In genomic region chr10:69216577-69217118, GRCh38 we compare ENCODE assay signal across 21 cellular contexts. TPM values are rescaled to one million over a fixed set of nuclear protein-coding genes. Genes with fewer than 3 reads are reported as not detected.
DNase-seq lines count a peak whose midpoint lies in the region; FAIRE-seq and TF ChIP-seq lines count a peak whose summit lies in the region.
"Had no signal": no experiment of that assay in that cellular context is flagged by ENCODE, and none has a peak within 500 bp of the region (broad histone marks: within the 10 kb centered on the region; RNA-seq: fewer than 3 reads in every experiment).

No MANE protein-coding gene starts in this region.

- no peaks in the 10 kb centered on the region for H3K27me3 Mint-ChIP-seq in MCF 10A (ENCODE audit: insufficient read depth, unreplicated experiment)

- H3K4me2 ChIP-seq in keratinocyte (ENCODE audit: control insufficient read depth, extremely low read depth, insufficient read depth, low read depth, low read length): peak overlapping the region; percentile 11

- POLR2A ChIA-PET in MCF 10A (lab: Yijun Ruan, JAX): interaction anchor here (0.6 to 1.7 kb wide), 12 partner anchors 8 to 171 kb away, joined by 3 to 6 read pairs (median 4); partner anchors contain the start of gene SUPV3L1

- H3K9me1 ChIP-seq in keratinocyte (ENCODE audit: control insufficient read depth, extremely low read depth, insufficient read depth, low read length): no peaks in the 10 kb centered on the region

- no peaks in the 10 kb centered on the region for H4K20me1 ChIP-seq in keratinocyte (ENCODE audit: control insufficient read depth, extremely low read depth, insufficient read depth, low read length)

- TSS peak; percentile 98 for BruUV-seq in MCF 10A (replicated peaks; lab: Mats Ljungman, UMichigan)

- peak overlapping the region; percentile 31 for H3K9ac ChIP-seq in keratinocyte (ENCODE audit: control insufficient read depth, extremely low read depth, insufficient read depth, low read length)

- no peak overlapping the region for H2AFZ ChIP-seq in keratinocyte (ENCODE audit: control insufficient read depth, low read length)

- no peak overlapping the region for H3K27ac ChIP-seq in breast epithelium
- H3K27ac ChIP-seq in WERI-Rb-1: peak overlapping the region; percentile 21
- H3K27ac ChIP-seq in keratinocyte (ENCODE audit: control insufficient read depth, insufficient read depth, low read length): peak overlapping the region; percentile 89
- no peak overlapping the region for H3K27ac ChIP-seq in effector memory CD4-positive, alpha-beta T cell (ENCODE audit: insufficient read depth, low read length, poor library complexity, severe bottlenecking)
- H3K27ac ChIP-seq: neutrophil had no signal

- CTCF ChIA-PET in MCF 10A (lab: Yijun Ruan, JAX): interaction anchor here (0.5 to 1.5 kb wide), 4 partner anchors 10 to 108 kb away, joined by 3 to 5 read pairs (median 3); no protein-coding TSS in a partner anchor

- H3K27me3 ChIP-seq in breast epithelium (no peaks in the 10 kb centered on the region), WERI-Rb-1 (ENCODE audit: insufficient read depth, low read depth, severe bottlenecking) (no peaks in the 10 kb centered on the region), keratinocyte (ENCODE audit: control insufficient read depth, extremely low read depth, insufficient read depth, low read length) (no peaks in the 10 kb centered on the region)
- no peaks in the 10 kb centered on the region for H3K27me3 ChIP-seq in effector memory CD4-positive, alpha-beta T cell (replicated peaks; ENCODE audit: control insufficient read depth, insufficient read depth, low read length, poor library complexity, severe bottlenecking)
- H3K27me3 ChIP-seq: neutrophil, upper lobe of left lung had no signal

- no peaks in the 10 kb centered on the region for H3K79me2 ChIP-seq in keratinocyte (ENCODE audit: control insufficient read depth, insufficient read depth, low read length)

- H3K36me3 ChIP-seq in breast epithelium: no peaks in the 10 kb centered on the region
- H3K36me3 ChIP-seq in WERI-Rb-1: no peaks in the 10 kb centered on the region
- H3K36me3 ChIP-seq in keratinocyte (ENCODE audit: control insufficient read depth in 2 of 2, extremely low read depth in 1 of 2, insufficient read depth in 2 of 2, low read length in 2 of 2): no peaks in the 10 kb centered on the region
- H3K36me3 ChIP-seq in effector memory CD4-positive, alpha-beta T cell (ENCODE audit: control insufficient read depth, insufficient read depth, low read length): no peaks in the 10 kb centered on the region
- H3K36me3 ChIP-seq: neutrophil, upper lobe of left lung had no signal

- no peaks in the 10 kb centered on the region for H3K4me1 ChIP-seq in breast epithelium
- H3K4me1 ChIP-seq in keratinocyte (ENCODE audit: control insufficient read depth, extremely low read depth, insufficient read depth, low read length): peaks cover 31% of the 10 kb centered on the region
- peaks cover 9% of the 10 kb centered on the region for H3K4me1 ChIP-seq in effector memory CD4-positive, alpha-beta T cell (ENCODE audit: control insufficient read depth, insufficient read depth, low read length, poor library complexity, severe bottlenecking)

- no peaks in the 10 kb centered on the region for H3K9me3 Mint-ChIP-seq in MCF 10A (ENCODE audit: unreplicated experiment)
- H3K9me3 Mint-ChIP-seq: activated naive CD4-positive, alpha-beta T cell treated with anti-CD3 and anti-CD28 coated beads, Interleukin-2, amount 10 ng/mL, durations not matched to agents 7 days and 5 days had no signal

- H3K9me3 ChIP-seq in breast epithelium (no peaks in the 10 kb centered on the region), WERI-Rb-1 (ENCODE audit: severe bottlenecking) (no peaks in the 10 kb centered on the region), keratinocyte (ENCODE audit: control insufficient read depth, low read depth, low read length) (no peaks in the 10 kb centered on the region)
- no peaks in the 10 kb centered on the region for H3K9me3 ChIP-seq in effector memory CD4-positive, alpha-beta T cell (ENCODE audit: control insufficient read depth, low read length)
- H3K9me3 ChIP-seq: neutrophil, upper lobe of left lung had no signal

- intact Hi-C loops in MCF 10A (cut with micrococcal nuclease) (loop anchor here (5.0 kb wide), 1 partner anchor 94 kb away; the partner anchor contains the start of gene VPS26A), breast epithelium (cut with DNase I; ENCODE audit: low total_unique reads) (no loop called here)

- TF ChIP-seq POLR2A in breast epithelium (IDR thresholded peaks at IDR 0.05): no peak

- TF ChIP-seq CTCF in MCF 10A (IDR thresholded peaks at IDR 0.05; ENCODE audit: unreplicated experiment) (no peak), breast epithelium (IDR thresholded peaks at IDR 0.05) (no peak), WERI-Rb-1 (IDR thresholded peaks at IDR 0.05; ENCODE audit: low read depth, low read length) (no peak), keratinocyte (optimal IDR thresholded peaks at IDR 0.05 in 1 of 3, IDR thresholded peaks at IDR 0.05 in 1 of 3, conservative IDR thresholded peaks at IDR 0.05 in 1 of 3; ENCODE audit: extremely low read depth in 1 of 3, insufficient read depth in 2 of 3, low read length in 3 of 3) (no peak)

- peak overlapping the region; percentile 80 for H3K27ac Mint-ChIP-seq in MCF 10A (ENCODE audit: low read depth, unreplicated experiment)

- peaks cover 5% of the 10 kb centered on the region for H3K4me1 Mint-ChIP-seq in MCF 10A (ENCODE audit: insufficient read depth, unreplicated experiment)

- H3K4me3 ChIP-seq in breast epithelium (no peak overlapping the region), WERI-Rb-1 (ENCODE audit: low read depth, low read length) (no peak overlapping the region), keratinocyte (ENCODE audit: control insufficient read depth in 2 of 3, extremely low read depth in 1 of 3, insufficient read depth in 2 of 3, low read depth in 1 of 3, low read length in 3 of 3) (no peak overlapping the region)
- no peak overlapping the region for H3K4me3 ChIP-seq in effector memory CD4-positive, alpha-beta T cell (ENCODE audit: insufficient read depth, low read depth, low read length, poor library complexity, severe bottlenecking)
- H3K4me3 ChIP-seq: lung, upper lobe of left lung had no signal

- FAIRE-seq in keratinocyte (lab: Jason Lieb, UNC): no peak
- FAIRE-seq: endometrium had no signal

- H3K36me3 Mint-ChIP-seq in MCF 10A (ENCODE audit: insufficient read depth, unreplicated experiment): no peaks in the 10 kb centered on the region
- H3K36me3 Mint-ChIP-seq: activated naive CD4-positive, alpha-beta T cell treated with anti-CD3 and anti-CD28 coated beads, Interleukin-2, amount 10 ng/mL, durations not matched to agents 7 days and 5 days had no signal

- dilution Hi-C loops in keratinocyte (cut with MboI; ENCODE audit: extremely low pct_ligation_motif_present, low sequenced_read_pairs): no loop called here

- no peak overlapping the region for H3K4me3 Mint-ChIP-seq in MCF 10A (ENCODE audit: unreplicated experiment)
- H3K4me3 Mint-ChIP-seq: activated naive CD4-positive, alpha-beta T cell treated with anti-CD3 and anti-CD28 coated beads, Interleukin-2, amount 10 ng/mL, durations not matched to agents 7 days and 5 days had no signal

- DNase-seq in MCF 10A (ENCODE audit: unreplicated experiment): no peak
- DNase-seq in breast epithelium (ENCODE audit: low spot score in 2 of 2): no peak
- no peak for DNase-seq in WERI-Rb-1
- DNase-seq in keratinocyte (ENCODE audit: low read depth, low spot score): no peak
- DNase-seq in NCI-H345 (lab: John Stamatoyannopoulos, UW): no peak
- no peak for DNase-seq in activated CD4-positive, alpha-beta T cell treated with anti-CD3 and anti-CD28 coated beads, Interleukin-2, amount 50 U/mL, for 4 hours
- no peak for DNase-seq in effector memory CD4-positive, alpha-beta T cell
- DNase-seq in islet precursor cell: no peak
- DNase-seq: activated naive CD4-positive, alpha-beta T cell treated with anti-CD3 and anti-CD28 coated beads, Interleukin-2, amount 10 ng/mL, durations not matched to agents 7 days and 5 days; activated T-cell treated with anti-CD3 and anti-CD28 coated beads, Interleukin-2, amount 50 U/mL, for 72 hours; amniotic stem cell; C1 segment of cervical spinal cord; GOT3; NCI-H1092 treated with DMSO at 0.1 percent for 48 hours; SHP77 treated with DMSO at 0.1 percent for 48 hours; upper lobe of left lung had no signal

RNA-seq across cellular contexts. Expression of gene HKDC1, which starts 3.5 kb away (rescaled TPM):
- total RNA-seq in MCF 10A (2022) (0.68 and 1.1 TPM in 2 replicates), breast epithelium (1 to 10 TPM in 1 of 3 donors, under 1 TPM in 1, not detected in 1; 0.15 to 2.0 TPM)
- 0.33 to 0.37 TPM (median 0.36 TPM) in 3 replicates for polyA plus RNA-seq in keratinocyte
- polyA plus RNA-seq in keratinocyte (2011; ENCODE audit: low read depth): 0.61 TPM
- polyA plus RNA-seq in keratinocyte (2011; cell fraction: cytosol; rRNA removed): 0.33 and 0.65 TPM in 2 replicates
- 0.87 and 0.98 TPM in 2 replicates for polyA plus RNA-seq in keratinocyte (2011; cell fraction: nucleus; rRNA removed)
- 0.41 and 0.82 TPM in 2 replicates for polyA plus RNA-seq in keratinocyte (2012; ENCODE audit: low replicate concordance)
- polyA minus RNA-seq in keratinocyte: 0.26 to 0.64 TPM in 2 of 3 replicates, not detected in the other
- not detected for polyA minus RNA-seq in keratinocyte (2011; cell fraction: cytosol; rRNA and poly(A)+ RNA removed)
- polyA minus RNA-seq in keratinocyte (2011; cell fraction: nucleus; rRNA and poly(A)+ RNA removed): 0.42 and 1.3 TPM in 2 replicates
- total RNA-seq: cardiac septum, skeletal muscle tissue had no signal

RNA-seq across cellular contexts. Expression of gene SUPV3L1, which starts 36.6 kb away (rescaled TPM):
- 65.1 and 73.6 TPM in 2 replicates for total RNA-seq in MCF 10A (2022)
- 10 to 100 TPM; 24.3 to 40.1 (median 28.5) TPM for total RNA-seq in breast epithelium
- 26.0 to 35.3 TPM (median 34.1 TPM) in 3 replicates for polyA plus RNA-seq in keratinocyte
- 129 TPM for polyA plus RNA-seq in keratinocyte (2011; ENCODE audit: low read depth)
- 26.0 and 36.6 TPM in 2 replicates for polyA plus RNA-seq in keratinocyte (2011; cell fraction: cytosol; rRNA removed)
- polyA plus RNA-seq in keratinocyte (2011; cell fraction: nucleus; rRNA removed): 50.2 and 65.7 TPM in 2 replicates
- polyA plus RNA-seq in keratinocyte (2012; ENCODE audit: low replicate concordance): 23.8 and 26.4 TPM in 2 replicates
- 7.4 to 48.3 TPM (median 33.7 TPM) in 3 replicates for polyA minus RNA-seq in keratinocyte
- 34.1 TPM for polyA minus RNA-seq in keratinocyte (2011; cell fraction: cytosol; rRNA and poly(A)+ RNA removed)
- polyA minus RNA-seq in keratinocyte (2011; cell fraction: nucleus; rRNA and poly(A)+ RNA removed): 30.6 and 33.3 TPM in 2 replicates

Comparison
In these comparisons a context has a peak if more than half of its experiments do, and no peak if none do; other contexts are left out.
1. H3K27ac ChIP-seq: peak in WERI-Rb-1 (single experiment) and keratinocyte (single experiment); none in breast epithelium (0 of 2) and effector memory CD4-positive, alpha-beta T cell (single experiment).